ENCODE assay signal across 13 cellular contexts in the genomic region with DNA sequence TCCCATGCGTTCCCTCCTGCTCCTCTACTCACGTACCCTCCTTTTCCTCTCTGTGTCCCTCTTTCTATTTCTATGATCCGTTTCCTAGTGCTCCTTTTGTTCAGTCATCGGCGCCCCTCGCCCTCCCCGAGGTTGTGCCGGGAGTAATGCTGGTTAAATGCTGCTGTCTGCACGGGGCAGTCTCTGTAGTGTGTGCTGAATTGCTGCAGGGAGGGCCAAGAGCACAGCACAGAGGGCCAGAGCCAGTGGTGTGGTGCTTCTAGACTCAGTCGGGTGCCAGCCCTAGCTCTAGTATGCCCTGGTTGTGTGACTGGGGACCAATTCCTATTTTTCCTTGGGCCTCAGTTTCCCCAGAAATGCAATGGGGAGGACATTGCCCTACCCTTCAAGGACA.
DNase-seq lines count a peak whose midpoint lies in the region; ATAC-seq, FAIRE-seq and TF ChIP-seq lines count a peak whose summit lies in the region.
"Had no signal": no experiment of that assay in that cellular context is flagged by ENCODE, and none has a peak within 500 bp of the region (broad histone marks: within the 10 kb centered on the region; RNA-seq: fewer than 3 reads in every experiment).

No MANE protein-coding gene starts in this region.

- H3K27me3 ChIP-seq in SK-N-SH (ENCODE audit: insufficient read depth) (no peaks in the 10 kb centered on the region; the same call in 1 of the 2 replicates), neural progenitor cell (no peaks in the 10 kb centered on the region), aorta (ENCODE audit: control insufficient read depth in 1 of 2, insufficient read depth in 2 of 2, low read length in 1 of 2) (no peaks in the 10 kb centered on the region), small intestine (ENCODE audit: control insufficient read depth in 2 of 2, insufficient read depth in 2 of 2, low read length in 2 of 2) (peaks cover 0 to 4% of the 10 kb centered on the region in 2 donors)
- H3K27me3 ChIP-seq: SJSA1 had no signal

- CTCF ChIA-PET in SK-N-SH (lab: Yijun Ruan, JAX): interaction anchor here (0.6 to 1.0 kb wide), 3 partner anchors 35 to 378 kb away, joined by 3 to 4 read pairs (median 3); no protein-coding TSS in a partner anchor

- H3K36me3 ChIP-seq in SK-N-SH (replicated peaks in 1 of 2; ENCODE audit: control insufficient read depth in 1 of 2, insufficient read depth in 2 of 2, low read length in 1 of 2) (no peaks in the 10 kb centered on the region), neural progenitor cell (no peaks in the 10 kb centered on the region), aorta (ENCODE audit: control insufficient read depth in 1 of 2, insufficient read depth in 2 of 2, low read length in 1 of 2) (no peaks in the 10 kb centered on the region), small intestine (ENCODE audit: control insufficient read depth in 2 of 2, insufficient read depth in 2 of 2, low read length in 2 of 2) (no peaks in the 10 kb centered on the region)
- H3K36me3 ChIP-seq: SJSA1 had no signal

- H3K79me2 ChIP-seq in SK-N-SH (ENCODE audit: insufficient read depth): no peaks in the 10 kb centered on the region
- no peaks in the 10 kb centered on the region for H3K79me2 ChIP-seq in neural progenitor cell (ENCODE audit: low read depth)

- H3K9me3 Mint-ChIP-seq in neural progenitor cell: no peaks in the 10 kb centered on the region

- peak overlapping the region; percentile 23 for H3K4me3 Mint-ChIP-seq in neural progenitor cell

- H3K9me3 ChIP-seq in SK-N-SH (no peaks in the 10 kb centered on the region), neural progenitor cell (ENCODE audit: low read depth) (no peaks in the 10 kb centered on the region), aorta (ENCODE audit: control insufficient read depth, low read length) (no peaks in the 10 kb centered on the region), small intestine (ENCODE audit: control insufficient read depth, low read depth) (no peaks in the 10 kb centered on the region)
- H3K9me3 ChIP-seq: A549, SJSA1 had no signal

- DNase-seq in SK-N-SH (no peak), Right ventricle myocardium inferior (ENCODE audit: missing footprints) (no peak), neural progenitor cell (ENCODE audit: low spot score) (peak; percentile 63), aorta (peak in 1 of 2 donors; percentile 56), small intestine (no peak), GM13976 (ENCODE audit: low spot score) (no peak)
- DNase-seq: central memory CD4-positive, alpha-beta T cell; GDM1; NCI-H2171 had no signal

- no peak for TF ChIP-seq EP300 in SK-N-SH (IDR thresholded peaks at IDR 0.05; ENCODE audit: borderline replicate concordance in 1 of 2, low read depth in 1 of 2, low read length in 1 of 2)

- TF ChIP-seq CTCF in SK-N-SH (IDR thresholded peaks at IDR 0.05): no peak
- no peak for TF ChIP-seq CTCF in neural progenitor cell (IDR thresholded peaks at IDR 0.05)
- no peak for TF ChIP-seq CTCF in GM13976 (IDR thresholded peaks at IDR 0.05; ENCODE audit: borderline replicate concordance, control extremely low read depth, extremely low read depth, insufficient read depth, missing control alignments)

- H4K20me1 ChIP-seq in SK-N-SH (ENCODE audit: insufficient read depth): no peaks in the 10 kb centered on the region
- no peaks in the 10 kb centered on the region for H4K20me1 ChIP-seq in neural progenitor cell (ENCODE audit: low read depth)

- no peak for FAIRE-seq in small intestine (lab: Jason Lieb, UNC)
- FAIRE-seq: A549 had no signal

- peak overlapping the region; percentile 98 for H3K27ac Mint-ChIP-seq in neural progenitor cell

- in situ Hi-C loops in GM13976 (cut with MboI; ENCODE audit: low sequenced_read_pairs, unreplicated experiment): no loop called here

- intact Hi-C loops in Right ventricle myocardium inferior (cut with DNase I): loop anchor here (5.0 kb wide), 1 partner anchor 84 kb away; no protein-coding TSS in a partner anchor
- intact Hi-C loops in aorta (cut with DNase I): loop anchor here in 1 of 2 donors (5.0 kb wide), 1 partner anchor 96 kb away; no protein-coding TSS in a partner anchor

- peaks cover 23% of the 10 kb centered on the region for H3K36me3 Mint-ChIP-seq in neural progenitor cell

- peaks cover 7% of the 10 kb centered on the region for H3K27me3 Mint-ChIP-seq in neural progenitor cell (ENCODE audit: insufficient read depth, low read depth)

- H3K4me1 ChIP-seq in SK-N-SH (ENCODE audit: control insufficient read depth in 1 of 2, insufficient read depth in 2 of 2, low read depth in 1 of 2, low read length in 1 of 2): peaks cover 0 to 14% of the 10 kb centered on the region in 2 experiments; a peak in 1 of 4 replicates
- H3K4me1 ChIP-seq in neural progenitor cell: peaks cover 63% of the 10 kb centered on the region
- H3K4me1 ChIP-seq in aorta (ENCODE audit: control insufficient read depth in 1 of 2, insufficient read depth in 2 of 2, low read length in 2 of 2): no peaks in the 10 kb centered on the region
- H3K4me1 ChIP-seq in small intestine (ENCODE audit: control insufficient read depth in 2 of 2, insufficient read depth in 1 of 2, low read depth in 1 of 2, low read length in 1 of 2): no peaks in the 10 kb centered on the region
- H3K4me1 ChIP-seq: A549 had no signal

- H3K4me2 ChIP-seq in SK-N-SH: no peak overlapping the region
- peak overlapping the region; percentile 67 for H3K4me2 ChIP-seq in neural progenitor cell
- H3K4me2 ChIP-seq: A549 had no signal

- H3F3A ChIP-seq in SK-N-SH (replicated peaks; ENCODE audit: insufficient read depth): no peaks in the 10 kb centered on the region
- H3F3A ChIP-seq in neural progenitor cell (ENCODE audit: low read depth): peaks cover 37% of the 10 kb centered on the region

- no peak overlapping the region for H3K4me3 ChIP-seq in SK-N-SH (ENCODE audit: low read depth in 2 of 2, low read length in 1 of 2)
- peak overlapping the region; percentile 11 for H3K4me3 ChIP-seq in neural progenitor cell
- no peak overlapping the region for H3K4me3 ChIP-seq in aorta (ENCODE audit: low read length in 2 of 2)
- no peak overlapping the region for H3K4me3 ChIP-seq in small intestine (ENCODE audit: low read depth in 1 of 2, low read length in 2 of 2)
- H3K4me3 ChIP-seq: A549, SJSA1 had no signal

- ATAC-seq in SK-N-SH treated with all-trans-retinoic acid at 6 μM for 48 hours (peak; percentile 15; the same call in 1 of the 3 replicates), Right ventricle myocardium inferior (peak; percentile 29), aorta (ENCODE audit: low FRiP score) (peak; percentile 72), HG02763 (IDR thresholded peaks at IDR 0.05; ENCODE audit: unreplicated experiment) (no peak)

- TF ChIP-seq RAD21 in SK-N-SH (IDR thresholded peaks at IDR 0.05; ENCODE audit: low read length): no peak

- H3K9ac ChIP-seq in SK-N-SH (no peak overlapping the region), neural progenitor cell (no peak overlapping the region)

- WGBS in SK-N-SH (ENCODE audit: low lambda C conversion rate): 72% methylated on average over 10 of the region's 10 CpGs
- WGBS in aorta, 2 donors: 5 to 6% methylated on average over 10 of the region's 10 CpGs
- WGBS in small intestine, 3 donors: 10 to 18% (median 14%) methylated on average over 10 of the region's 10 CpGs

- H3K4me1 Mint-ChIP-seq in neural progenitor cell: peaks cover 93% of the 10 kb centered on the region

- no peak overlapping the region for H2AFZ ChIP-seq in SK-N-SH (ENCODE audit: low read depth)
- no peak overlapping the region for H2AFZ ChIP-seq in neural progenitor cell (replicated peaks)

- H3K27ac ChIP-seq in SK-N-SH (ENCODE audit: low read depth in 2 of 2, low read length in 1 of 2) (no peak overlapping the region), neural progenitor cell (peak overlapping the region; percentile 77), aorta (ENCODE audit: low read depth in 1 of 2, low read length in 2 of 2) (no peak overlapping the region), small intestine (ENCODE audit: low read depth in 1 of 2, low read length in 1 of 2) (peak overlapping the region in 1 of 2 donors; percentile 73)
- H3K27ac ChIP-seq: A549, SJSA1 had no signal

- POLR2A ChIA-PET in SK-N-SH (lab: Yijun Ruan, JAX): no interaction called here

- no peaks in the 10 kb centered on the region for H3K9me2 ChIP-seq in SK-N-SH

TF ChIP-seq in SK-N-SH treated with all-trans-retinoic acid at 6 μM for 48 hours, 23 proteins besides CTCF, POLR2A, EP300 and RAD21 (continues in another document):
- TF ChIP-seq ZC3H10 (CRISPR knock-in tag; IDR thresholded peaks at IDR 0.05) (no peak), SNAI2 (CRISPR knock-in tag; IDR thresholded peaks at IDR 0.05) (no peak), RARB (CRISPR knock-in tag; IDR thresholded peaks at IDR 0.05) (no peak), ISL1 (CRISPR knock-in tag; IDR thresholded peaks at IDR 0.05) (no peak)
- TF ChIP-seq, protein P1, sequence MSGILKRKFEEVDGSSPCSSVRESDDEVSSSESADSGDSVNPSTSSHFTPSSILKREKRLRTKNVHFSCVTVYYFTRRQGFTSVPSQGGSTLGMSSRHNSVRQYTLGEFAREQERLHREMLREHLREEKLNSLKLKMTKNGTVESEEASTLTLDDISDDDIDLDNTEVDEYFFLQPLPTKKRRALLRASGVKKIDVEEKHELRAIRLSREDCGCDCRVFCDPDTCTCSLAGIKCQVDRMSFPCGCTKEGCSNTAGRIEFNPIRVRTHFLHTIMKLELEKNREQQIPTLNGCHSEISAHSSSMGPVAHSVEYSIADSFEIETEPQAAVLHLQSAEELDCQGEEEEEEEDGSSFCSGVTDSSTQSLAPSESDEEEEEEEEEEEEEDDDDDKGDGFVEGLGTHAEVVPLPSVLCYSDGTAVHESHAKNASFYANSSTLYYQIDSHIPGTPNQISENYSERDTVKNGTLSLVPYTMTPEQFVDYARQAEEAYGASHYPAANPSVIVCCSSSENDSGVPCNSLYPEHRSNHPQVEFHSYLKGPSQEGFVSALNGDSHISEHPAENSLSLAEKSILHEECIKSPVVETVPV (CRISPR knock-in tag; IDR thresholded peaks at IDR 0.05): no peak

TF ChIP-seq in SK-N-SH, 30 proteins besides CTCF, POLR2A, EP300 and RAD21 (continues in another document):
- TF ChIP-seq SIN3A (IDR thresholded peaks at IDR 0.05; ENCODE audit: borderline replicate concordance, low read depth, low read length) (no peak), NRF1 (IDR thresholded peaks at IDR 0.05; ENCODE audit: low read depth, low read length) (no peak), ELF1 (IDR thresholded peaks at IDR 0.05) (no peak)
- TF ChIP-seq, protein P2, sequence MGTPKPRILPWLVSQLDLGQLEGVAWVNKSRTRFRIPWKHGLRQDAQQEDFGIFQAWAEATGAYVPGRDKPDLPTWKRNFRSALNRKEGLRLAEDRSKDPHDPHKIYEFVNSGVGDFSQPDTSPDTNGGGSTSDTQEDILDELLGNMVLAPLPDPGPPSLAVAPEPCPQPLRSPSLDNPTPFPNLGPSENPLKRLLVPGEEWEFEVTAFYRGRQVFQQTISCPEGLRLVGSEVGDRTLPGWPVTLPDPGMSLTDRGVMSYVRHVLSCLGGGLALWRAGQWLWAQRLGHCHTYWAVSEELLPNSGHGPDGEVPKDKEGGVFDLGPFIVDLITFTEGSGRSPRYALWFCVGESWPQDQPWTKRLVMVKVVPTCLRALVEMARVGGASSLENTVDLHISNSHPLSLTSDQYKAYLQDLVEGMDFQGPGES (IDR thresholded peaks at IDR 0.05; ENCODE audit: low read depth, low read length): no peak
